18 cellular contexts compared by ENCODE assay signal in genomic region chr1:236161230-236161629, GRCh38.
"Had no signal": no experiment of that assay in that cellular context is flagged by ENCODE, and none has a peak within 500 bp of the region (broad histone marks: within the 10 kb centered on the region; RNA-seq: fewer than 3 reads in every experiment).

No MANE protein-coding gene starts in this region.

- H3K36me3 ChIP-seq: left lung, thyroid gland, uterus had no signal

- H3K4me3 ChIP-seq: esophagus muscularis mucosa, hepatocyte, left lung, mucosa of descending colon, skin epidermis, thyroid gland, uterus had no signal

- ATAC-seq: left lung; mucosa of descending colon; naive thymus-derived CD4-positive, alpha-beta T cell had no signal

- H3K4me1 ChIP-seq: thyroid gland, uterus had no signal

- H3K4me3 Mint-ChIP-seq: activated naive CD4-positive, alpha-beta T cell treated with anti-CD3 and anti-CD28 coated beads, Interleukin-2, amount 50 U/mL, for 24 hours had no signal

- H3K27me3 Mint-ChIP-seq: activated naive CD4-positive, alpha-beta T cell treated with anti-CD3 and anti-CD28 coated beads, Interleukin-2, amount 50 U/mL, for 24 hours; naive thymus-derived CD4-positive, alpha-beta T cell had no signal

- DNase-seq: activated CD4-positive, CD25-positive, alpha-beta regulatory T cell treated with anti-CD3 and anti-CD28 coated beads, Interleukin-2, amount 50 U/mL, for 72 hours; activated effector memory CD4-positive, alpha-beta T cell treated with Interleukin-2 at 50 U/mL for 16 hours; activated T-cell treated with anti-CD3 and anti-CD28 coated beads, Interleukin-2, amount 50 U/mL, for 1 hour; amniotic stem cell; left lung; mammary epithelial cell; mucosa of descending colon; naive thymus-derived CD4-positive, alpha-beta T cell; nucleus accumbens; stimulated activated CD4-positive, alpha-beta T cell treated with anti-CD3 and anti-CD28 coated beads, Interleukin-15, amount 100 ng/mL, for 24 hours; stimulated activated CD4-positive, alpha-beta T cell treated with anti-CD3 and anti-CD28 coated beads, Interleukin-4, amount 100 ng/mL, for 24 hours; SW 1271; thyroid gland; uterus had no signal

- H3K27me3 ChIP-seq: esophagus muscularis mucosa, hepatocyte, left lung, thyroid gland, uterus had no signal

- H3K9me3 ChIP-seq: thyroid gland had no signal

- H3K27ac Mint-ChIP-seq: activated naive CD4-positive, alpha-beta T cell treated with anti-CD3 and anti-CD28 coated beads, Interleukin-2, amount 50 U/mL, for 24 hours; naive thymus-derived CD4-positive, alpha-beta T cell had no signal
